Comparison of ENCODE assay signal across 23 cellular contexts in genomic region chr7:112492165-112492564, GRCh38. TPM values are rescaled to one million over a fixed set of nuclear protein-coding genes. Genes with fewer than 3 reads are reported as not detected.
A peak's percentile ranks its signal among the peaks of the same experiment; 100 is the strongest.
DNase-seq lines count a peak whose midpoint lies in the region; ATAC-seq and TF ChIP-seq lines count a peak whose summit lies in the region.
"Had no signal": no experiment of that assay in that cellular context is flagged by ENCODE, and none has a peak within 500 bp of the region (broad histone marks: within the 10 kb centered on the region; RNA-seq: fewer than 3 reads in every experiment).

No MANE protein-coding gene starts in this region.

- H3K36me3 Mint-ChIP-seq in endodermal cell (ENCODE audit: low read depth), result no peaks in the 10 kb centered on the region
- H3K36me3 Mint-ChIP-seq: CD14-positive monocyte had no signal

- no peak overlapping the region for H3K27ac Mint-ChIP-seq in endodermal cell
- H3K27ac Mint-ChIP-seq: CD14-positive monocyte; CD4-positive, alpha-beta T cell; CD8-positive, alpha-beta memory T cell; HFFc6 had no signal

- DNase-seq in endodermal cell (peak; percentile 40), mucosa of descending colon (no peak), inferior parietal cortex (ENCODE audit: extremely low spot score) (no peak), NCI-H2107 (lab: John Stamatoyannopoulos, UW) (no peak)
- DNase-seq: 8988T; ACHN; AML-193; BE2C; CD4-positive, alpha-beta T cell; CD8-positive, alpha-beta memory T cell; DMS 273 treated with DMSO at 0.1 percent for 48 hours; DMS79; EL; GDM1; GOT3; HFFc6 had no signal

- peak; percentile 60 for ATAC-seq in mucosa of descending colon
- ATAC-seq in GM19351 (IDR thresholded peaks at IDR 0.05; ENCODE audit: unreplicated experiment), result no peak
- ATAC-seq: A549, GM12878 had no signal

- no peak overlapping the region for H3K4me3 ChIP-seq in endodermal cell (ENCODE audit: low read length)
- H3K4me3 ChIP-seq in mucosa of descending colon, result no peak overlapping the region
- H3K4me3 ChIP-seq: A549; BLaER1 treated with 17β-estradiol and CSF1 and Interleukin-3, amounts not matched to agents 10 nM and 100 nM; GM12878; HAP-1 had no signal

- no peaks in the 10 kb centered on the region for H3K27me3 Mint-ChIP-seq in endodermal cell (ENCODE audit: insufficient read depth)

- no peak overlapping the region for H3K4me3 Mint-ChIP-seq in endodermal cell
- H3K4me3 Mint-ChIP-seq: CD14-positive monocyte; CD4-positive, alpha-beta T cell; CD8-positive, alpha-beta memory T cell; HFFc6 had no signal

- H3K27ac ChIP-seq in VCaP (peak overlapping the region; percentile 19; the same call in 1 of the 2 replicates), endodermal cell (ENCODE audit: low read depth, low read length) (no peak overlapping the region)
- H3K27ac ChIP-seq: A549; BLaER1 treated with 17β-estradiol and CSF1 and Interleukin-3, amounts not matched to agents 10 nM and 100 nM had no signal

- 86% methylated on average over 2 of the region's 2 CpGs; no CpG with 5 or more reads in 1 of the 2 experiments for WGBS in endodermal cell (ENCODE audit: insufficient coverage in 1 of 2, insufficient read length in 1 of 2), 2 experiments

- no peak for TF ChIP-seq CTCF in VCaP (conservative IDR thresholded peaks at IDR 0.05)
- no peak for TF ChIP-seq CTCF in endodermal cell (conservative IDR thresholded peaks at IDR 0.05)
- no peak for TF ChIP-seq CTCF in mucosa of descending colon (IDR thresholded peaks at IDR 0.05)

- no peaks in the 10 kb centered on the region for H3K9me3 Mint-ChIP-seq in endodermal cell
- H3K9me3 Mint-ChIP-seq: CD4-positive, alpha-beta T cell; CD8-positive, alpha-beta memory T cell; HFFc6 had no signal

- H3K36me3 ChIP-seq in endodermal cell (ENCODE audit: control insufficient read depth, insufficient read depth, low read length), result no peaks in the 10 kb centered on the region
- H3K36me3 ChIP-seq in mucosa of descending colon (ENCODE audit: low read depth), result no peaks in the 10 kb centered on the region
- H3K36me3 ChIP-seq: BE2C, HAP-1 had no signal

- intact Hi-C loops in mucosa of descending colon (cut with DNase I, micrococcal nuclease), result loop anchor here in 1 of 2 donors (10.0 kb wide), 1 partner anchor 747 kb away; no protein-coding TSS in a partner anchor

- no peaks in the 10 kb centered on the region for H3K9me3 ChIP-seq in endodermal cell (ENCODE audit: control insufficient read depth, low read length)
- no peaks in the 10 kb centered on the region for H3K9me3 ChIP-seq in mucosa of descending colon
- H3K9me3 ChIP-seq: A549; BE2C; BLaER1 treated with 17β-estradiol and CSF1 and Interleukin-3, amounts not matched to agents 10 nM and 100 nM; HAP-1 had no signal

- no peaks in the 10 kb centered on the region for H3K27me3 ChIP-seq in endodermal cell (ENCODE audit: control insufficient read depth, insufficient read depth, low read length, poor library complexity, severe bottlenecking)
- H3K27me3 ChIP-seq: BE2C; BLaER1 treated with 17β-estradiol and CSF1 and Interleukin-3, amounts not matched to agents 10 nM and 100 nM had no signal

- H3K4me1 ChIP-seq in endodermal cell (ENCODE audit: control insufficient read depth, insufficient read depth, low read length) (no peaks in the 10 kb centered on the region), mucosa of descending colon (ENCODE audit: low read depth) (no peaks in the 10 kb centered on the region)
- H3K4me1 ChIP-seq: A549, BE2C, HAP-1 had no signal

- no peak overlapping the region for H3K9ac ChIP-seq in endodermal cell (ENCODE audit: extremely low read depth, low read length, poor library complexity, severe bottlenecking)
- H3K9ac ChIP-seq: BLaER1 treated with 17β-estradiol and CSF1 and Interleukin-3, amounts not matched to agents 10 nM and 100 nM had no signal

- H3K4me1 Mint-ChIP-seq in endodermal cell, result peaks cover 5% of the 10 kb centered on the region
- H3K4me1 Mint-ChIP-seq: CD8-positive, alpha-beta memory T cell had no signal

RNA-seq across cellular contexts. Expression of gene LSMEM1, which starts 11.4 kb away (rescaled TPM):
- total RNA-seq in endodermal cell, result 1 to 10 TPM; 1.1 to 4.2 TPM
- 1.9 TPM for polyA plus RNA-seq in endodermal cell (2013, experiment 1 of 2)
- polyA plus RNA-seq in endodermal cell (2013, experiment 2 of 2), result 0.99 TPM
- total RNA-seq in mucosa of descending colon, result 1 to 10 TPM; 2.0 to 4.5 (median 3.8) TPM

RNA-seq across cellular contexts. Expression of gene IFRD1, which starts 41.9 kb away (rescaled TPM):
- total RNA-seq in endodermal cell, result 10 to 100 TPM; 54.3 to 57.6 TPM
- polyA plus RNA-seq in endodermal cell (2013, experiment 1 of 2), result 56.9 TPM
- 47.7 TPM for polyA plus RNA-seq in endodermal cell (2013, experiment 2 of 2)
- 10 to 100 TPM; 31.2 to 68.0 (median 47.1) TPM for total RNA-seq in mucosa of descending colon
